Comparison of ENCODE assay signal across 8 cellular contexts in genomic region chr21:16587141-16587570, GRCh38.
DNase-seq lines count a peak whose midpoint lies in the region; ATAC-seq and TF ChIP-seq lines count a peak whose summit lies in the region.

No MANE protein-coding gene starts in this region.

- no peak for TF ChIP-seq CTCF in RWPE2 (IDR thresholded peaks at IDR 0.05; ENCODE audit: poor library complexity, severe bottlenecking)

- H3K36me3 ChIP-seq in RWPE2 (ENCODE audit: low read depth), result no peaks in the 10 kb centered on the region

- no peaks in the 10 kb centered on the region for H3K27me3 ChIP-seq in RWPE2 (ENCODE audit: insufficient read depth, poor library complexity, severe bottlenecking)

- peaks cover 22% of the 10 kb centered on the region for H3K4me1 ChIP-seq in RWPE2 (ENCODE audit: insufficient read depth, poor library complexity, severe bottlenecking)

- ATAC-seq in RWPE2 (ENCODE audit: low read depth), result peak; percentile 67
- no peak for ATAC-seq in HG03196 (IDR thresholded peaks at IDR 0.05; ENCODE audit: unreplicated experiment)
- no peak for ATAC-seq in GM18870 (IDR thresholded peaks at IDR 0.05; ENCODE audit: unreplicated experiment)

- H3K9me3 ChIP-seq in RWPE2 (ENCODE audit: severe bottlenecking), result no peaks in the 10 kb centered on the region

- peak overlapping the region; percentile 89 for H3K27ac ChIP-seq in RWPE2 (ENCODE audit: poor library complexity, severe bottlenecking)

- peak overlapping the region; percentile 19 for H3K4me3 ChIP-seq in RWPE2 (ENCODE audit: severe bottlenecking)
- H3K4me3 ChIP-seq in skeletal muscle cell (ENCODE audit: low read depth, low read length), result peak overlapping the region; percentile 21

- DNase-seq in H4 (ENCODE audit: low spot score), result peak; percentile 14
- peak; percentile 67 for DNase-seq in RWPE2 (ENCODE audit: low spot score)
- DNase-seq in glomerular endothelial cell (ENCODE audit: extremely low read depth, low read depth, low spot score), result peak; percentile 37
- DNase-seq in skeletal muscle cell (ENCODE audit: low read depth), result peak; percentile 73
- DNase-seq in activated CD4-positive, alpha-beta T cell treated with anti-CD3 and anti-CD28 coated beads for 48 hours, result no peak
- DNase-seq in stimulated activated CD4-positive, alpha-beta T cell treated with anti-CD3 and anti-CD28 coated beads, Interleukin-12 subunit alpha, Interleukin-12 subunit beta, amount 100 ng/mL, for 4 hours, result no peak

Comparison
In these comparisons a context has a peak if more than half of its experiments do, and no peak if none do; other contexts are left out.
1. DNase-seq: peak in H4 (single experiment), RWPE2 (single experiment), glomerular endothelial cell (single experiment) and skeletal muscle cell (single experiment); none in activated CD4-positive, alpha-beta T cell treated with anti-CD3 and anti-CD28 coated beads for 48 hours (single experiment) and stimulated activated CD4-positive, alpha-beta T cell treated with anti-CD3 and anti-CD28 coated beads, Interleukin-12 subunit alpha, Interleukin-12 subunit beta, amount 100 ng/mL, for 4 hours (single experiment).